In genomic region chr7:44709945-44710596, GRCh38 we compare ENCODE assay signal across 21 cellular contexts. TPM values are rescaled to one million over a fixed set of nuclear protein-coding genes. Genes with fewer than 3 reads are reported as not detected.
A peak's percentile ranks its signal among the peaks of the same experiment; 100 is the strongest.
DNase-seq lines count a peak whose midpoint lies in the region; ATAC-seq, FAIRE-seq and TF ChIP-seq lines count a peak whose summit lies in the region.
"Had no signal": no experiment of that assay in that cellular context is flagged by ENCODE, and none has a peak within 500 bp of the region (broad histone marks: within the 10 kb centered on the region; RNA-seq: fewer than 3 reads in every experiment).

No MANE protein-coding gene starts in this region.

- FAIRE-seq in GM12892 (lab: Jason Lieb, UNC) (no peak), frontal cortex (lab: Jason Lieb, UNC) (no peak)
- FAIRE-seq: G401.6 had no signal

- no peaks in the 10 kb centered on the region for H3K9me3 ChIP-seq in CD8-positive, alpha-beta T cell (ENCODE audit: low read length)
- H3K9me3 ChIP-seq in osteoblast (ENCODE audit: low read depth, low read length): no peaks in the 10 kb centered on the region
- H3K9me3 ChIP-seq: HAP-1, tibial artery had no signal

- no peak for DNase-seq in CD8-positive, alpha-beta T cell
- DNase-seq in GM10266 (ENCODE audit: extremely low spot score): peak; percentile 5
- peak; percentile 39 for DNase-seq in chondrocyte (ENCODE audit: low spot score)
- DNase-seq in osteoblast (ENCODE audit: insufficient read length, low spot score, missing footprints): peak; percentile 51
- DNase-seq in GM12892 (ENCODE audit: insufficient read length): no peak
- DNase-seq in caudate nucleus (lab: John Stamatoyannopoulos, UW): no peak
- no peak for DNase-seq in frontal cortex (ENCODE audit: low spot score in 2 of 2)
- DNase-seq: activated CD4-positive, CD25-positive, alpha-beta regulatory T cell treated with anti-CD3 and anti-CD28 coated beads, Interleukin-2, amount 50 U/mL, for 72 hours; DMS 273 treated with DMSO at 0.1 percent for 48 hours; NCI-H1436 treated with DMSO at 0.1 percent for 48 hours; NCI-H774; OCI-M1; retina; stimulated activated CD4-positive, alpha-beta T cell treated with anti-CD3 and anti-CD28 coated beads, Interleukin-15, amount 100 ng/mL, for 24 hours had no signal

- no peaks in the 10 kb centered on the region for H3K79me2 ChIP-seq in osteoblast (ENCODE audit: insufficient read depth, low read length)

- no peak for TF ChIP-seq POLR2A in GM12892 (IDR thresholded peaks at IDR 0.05; ENCODE audit: low read depth, low read length)

- peak overlapping the region; percentile 76 for H3K27ac Mint-ChIP-seq in CD8-positive, alpha-beta T cell
- H3K27ac Mint-ChIP-seq in chondrocyte (ENCODE audit: unreplicated experiment): no peak overlapping the region
- H3K27ac Mint-ChIP-seq: mesothelial cell of epicardium; stimulated activated memory B cell treated with anti-CD40 and anti-IgM and Interleukin-4, amounts not matched to agents 10 μg/mL and 1 μg/mL and 100 μg/mL, for 72 hours had no signal

- CTCF ChIA-PET in CD8-positive, alpha-beta T cell (lab: Charles Lee): interaction anchor here (0.8 kb wide), 2 partner anchors 122 to 144 kb away, joined by 3 read pairs; no protein-coding TSS in a partner anchor

- peaks cover 14% of the 10 kb centered on the region for H3K4me1 Mint-ChIP-seq in CD8-positive, alpha-beta T cell (ENCODE audit: low read depth)
- H3K4me1 Mint-ChIP-seq in chondrocyte (ENCODE audit: low read depth): no peaks in the 10 kb centered on the region
- H3K4me1 Mint-ChIP-seq: B cell had no signal

- H3K4me3 Mint-ChIP-seq in CD8-positive, alpha-beta T cell: no peak overlapping the region
- H3K4me3 Mint-ChIP-seq in chondrocyte (ENCODE audit: unreplicated experiment): no peak overlapping the region
- H3K4me3 Mint-ChIP-seq: B cell; mesothelial cell of epicardium; stimulated activated memory B cell treated with anti-CD40 and anti-IgM and Interleukin-4, amounts not matched to agents 10 μg/mL and 1 μg/mL and 100 μg/mL, for 72 hours had no signal

- H2AFZ ChIP-seq in osteoblast (ENCODE audit: low read length): no peak overlapping the region

- POLR2A ChIA-PET in CD8-positive, alpha-beta T cell (lab: Charles Lee): no interaction called here

- TF ChIP-seq CTCF in CD8-positive, alpha-beta T cell (IDR thresholded peaks at IDR 0.05): no peak
- TF ChIP-seq CTCF in GM10266 (IDR thresholded peaks at IDR 0.05; ENCODE audit: control insufficient read depth, insufficient read depth, low read depth, missing control alignments) (no peak), chondrocyte (IDR thresholded peaks at IDR 0.05) (no peak), osteoblast (IDR thresholded peaks at IDR 0.05; ENCODE audit: extremely low read depth, low read depth, low read length) (no peak)

- intact Hi-C loops in CD8-positive, alpha-beta T cell (cut with DNase I, micrococcal nuclease): no loop called here

- H3K4me1 ChIP-seq in CD8-positive, alpha-beta T cell (ENCODE audit: insufficient read depth, low read length): no peaks in the 10 kb centered on the region
- H3K4me1 ChIP-seq in osteoblast (ENCODE audit: insufficient read depth, low read length): peaks cover 12% of the 10 kb centered on the region
- H3K4me1 ChIP-seq: HAP-1, tibial artery had no signal

- H3K4me3 ChIP-seq in CD8-positive, alpha-beta T cell (ENCODE audit: low read depth, low read length): no peak overlapping the region
- H3K4me3 ChIP-seq in osteoblast (ENCODE audit: insufficient read depth, low read length): no peak overlapping the region
- H3K4me3 ChIP-seq: dorsolateral prefrontal cortex, HAP-1, tibial artery had no signal

- H3K27me3 Mint-ChIP-seq in CD8-positive, alpha-beta T cell (ENCODE audit: low read depth): no peaks in the 10 kb centered on the region
- no peaks in the 10 kb centered on the region for H3K27me3 Mint-ChIP-seq in chondrocyte (ENCODE audit: low read depth)
- H3K27me3 Mint-ChIP-seq: B cell; stimulated activated memory B cell treated with anti-CD40 and anti-IgM and Interleukin-4, amounts not matched to agents 10 μg/mL and 1 μg/mL and 100 μg/mL, for 72 hours had no signal

- no peaks in the 10 kb centered on the region for H3K27me3 ChIP-seq in CD8-positive, alpha-beta T cell (ENCODE audit: insufficient read depth, low read length)
- no peaks in the 10 kb centered on the region for H3K27me3 ChIP-seq in osteoblast (ENCODE audit: insufficient read depth, low read length)
- H3K27me3 ChIP-seq: dorsolateral prefrontal cortex, tibial artery had no signal

- no peak overlapping the region for H3K27ac ChIP-seq in CD8-positive, alpha-beta T cell (ENCODE audit: low read depth, low read length)
- no peak overlapping the region for H3K27ac ChIP-seq in osteoblast (ENCODE audit: low read depth, low read length)
- H3K27ac ChIP-seq in caudate nucleus (ENCODE audit: low read depth, low read length): no peak overlapping the region
- H3K27ac ChIP-seq: tibial artery had no signal

- H3K36me3 Mint-ChIP-seq in CD8-positive, alpha-beta T cell: peaks cover 30% of the 10 kb centered on the region
- peaks cover 18% of the 10 kb centered on the region for H3K36me3 Mint-ChIP-seq in chondrocyte (ENCODE audit: low read depth)

- no peaks in the 10 kb centered on the region for H4K20me1 ChIP-seq in osteoblast (ENCODE audit: insufficient read depth, low read length)

- no peaks in the 10 kb centered on the region for H3K9me3 Mint-ChIP-seq in CD8-positive, alpha-beta T cell
- no peaks in the 10 kb centered on the region for H3K9me3 Mint-ChIP-seq in chondrocyte (ENCODE audit: low read depth)
- H3K9me3 Mint-ChIP-seq: stimulated activated memory B cell treated with anti-CD40 and anti-IgM and Interleukin-4, amounts not matched to agents 10 μg/mL and 1 μg/mL and 100 μg/mL, for 72 hours had no signal

- H3K36me3 ChIP-seq in CD8-positive, alpha-beta T cell (ENCODE audit: insufficient read depth, low read length): peaks cover 7% of the 10 kb centered on the region
- peaks cover 14% of the 10 kb centered on the region for H3K36me3 ChIP-seq in osteoblast (ENCODE audit: insufficient read depth, low read length)

- ATAC-seq in CD8-positive, alpha-beta T cell: no peak
- ATAC-seq: stimulated activated memory B cell treated with anti-CD40 and anti-IgM and Interleukin-4, amounts not matched to agents 10 μg/mL and 1 μg/mL and 100 μg/mL, for 72 hours had no signal

- H3K4me2 ChIP-seq in osteoblast (ENCODE audit: insufficient read depth, low read length): no peak overlapping the region

RNA-seq across cellular contexts. Expression of gene ZMIZ2, which starts 38.6 kb away (rescaled TPM):
- total RNA-seq in CD8-positive, alpha-beta T cell: 10 to 100 TPM; 67.1 to 71.3 TPM
- 68.5 to 73.5 TPM (median 72.6 TPM) in 3 replicates for total RNA-seq in chondrocyte
- 18.8 and 19.4 TPM in 2 replicates for total RNA-seq in osteoblast
- 56.1 TPM for polyA plus RNA-seq in GM12892 (2012; ENCODE audit: missing spikeins)
- 9.8 TPM for total RNA-seq in frontal cortex

Comparison
In these comparisons a context has a peak if more than half of its experiments do, and no peak if none do; other contexts are left out.
1. DNase-seq: peak in GM10266 (single experiment), chondrocyte (single experiment) and osteoblast (single experiment); none in CD8-positive, alpha-beta T cell (0 of 7), GM12892 (single experiment), caudate nucleus (0 of 61) and frontal cortex (0 of 2).